In the genomic region with DNA sequence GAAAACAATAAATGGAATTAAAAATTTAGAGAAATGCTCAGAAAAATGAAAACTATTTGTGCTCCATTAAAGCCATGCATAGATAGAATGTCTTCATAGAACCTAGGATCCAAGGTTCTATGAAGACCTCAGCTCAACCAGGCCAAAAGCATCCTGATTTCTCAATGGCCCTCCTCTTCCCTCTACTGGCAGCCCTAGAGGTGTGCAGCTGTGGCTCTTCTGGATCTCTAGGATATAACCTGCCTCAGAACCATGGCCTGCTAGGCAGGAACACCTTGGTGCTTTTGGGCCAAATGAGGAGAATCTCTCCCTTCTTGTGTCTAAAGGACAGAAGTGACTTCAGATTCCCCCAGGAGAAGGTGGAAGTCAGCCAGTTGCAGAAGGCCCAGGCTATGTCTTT, we compare ENCODE assay signal across 8 cellular contexts. TPM values are rescaled to one million over a fixed set of nuclear protein-coding genes. Genes with fewer than 3 reads are reported as not detected.
DNase-seq lines count a peak whose midpoint lies in the region; ATAC-seq and TF ChIP-seq lines count a peak whose summit lies in the region.

No MANE protein-coding gene starts in this region.

- no peak overlapping the region for H4K8ac ChIP-seq in mesendoderm (ENCODE audit: low read depth, low read length)

- H3K9ac ChIP-seq in mesendoderm (ENCODE audit: low read length), result no peak overlapping the region

- no peak overlapping the region for H3K4ac ChIP-seq in mesendoderm (ENCODE audit: low read depth, low read length)

- H2BK5ac ChIP-seq in mesendoderm (ENCODE audit: low read length), result no peak overlapping the region

- DNase-seq in AG08395 (ENCODE audit: low spot score), result peak; percentile 59
- DNase-seq in NCI-H460 (ENCODE audit: extremely low read depth, low read depth), result peak; percentile 22
- peak; percentile 52 to 56 for DNase-seq in cardiac fibroblast (ENCODE audit: low read depth in 2 of 2)
- DNase-seq in mesendoderm, result peak; percentile 72
- DNase-seq in stimulated activated CD8-positive, alpha-beta memory T cell treated with anti-CD3 and anti-CD28 coated beads, Interleukin-4, amount 100 ng/mL, for 48 hours, result no peak

- no peaks in the 10 kb centered on the region for H3K36me3 ChIP-seq in mesendoderm (ENCODE audit: control insufficient read depth, insufficient read depth, low read length)

- H2BK120ac ChIP-seq in mesendoderm (ENCODE audit: low read depth, low read length), result no peak overlapping the region

- H3K27me3 ChIP-seq in mesendoderm (ENCODE audit: insufficient read depth, low read length, poor library complexity), result no peaks in the 10 kb centered on the region

- no peak overlapping the region for H3K56ac ChIP-seq in mesendoderm (ENCODE audit: low read length)

- H2AK5ac ChIP-seq in mesendoderm (ENCODE audit: low read length), result no peak overlapping the region

- H3K4me1 ChIP-seq in mesendoderm (ENCODE audit: control insufficient read depth, low read depth, low read length), result no peaks in the 10 kb centered on the region

- no peak overlapping the region for H2BK15ac ChIP-seq in mesendoderm (replicated peaks; ENCODE audit: low read depth)

- H3K79me2 ChIP-seq in mesendoderm (ENCODE audit: control insufficient read depth, insufficient read depth, low read length), result no peaks in the 10 kb centered on the region

- TF ChIP-seq CTCF in GM12874 (IDR thresholded peaks at IDR 0.05; ENCODE audit: insufficient read depth, low read depth, low read length), result peak; percentile 76
- TF ChIP-seq CTCF in cardiac fibroblast (IDR thresholded peaks at IDR 0.05; ENCODE audit: low read depth, low read length), result peak; percentile 80

- no peaks in the 10 kb centered on the region for H3K79me1 ChIP-seq in mesendoderm (ENCODE audit: low read length)

- H3K4me3 ChIP-seq in cardiac fibroblast (replicated peaks in 1 of 2; ENCODE audit: low read depth in 2 of 2, low read length in 2 of 2), result no peak overlapping the region
- no peak overlapping the region for H3K4me3 ChIP-seq in mesendoderm (ENCODE audit: low read length)

- no peak overlapping the region for H3K18ac ChIP-seq in mesendoderm (ENCODE audit: low read length)

- H3K27ac ChIP-seq in mesendoderm (ENCODE audit: low read depth, low read length), result no peak overlapping the region

- no peak overlapping the region for H3K4me2 ChIP-seq in mesendoderm (ENCODE audit: low read length)

- H4K5ac ChIP-seq in mesendoderm (ENCODE audit: low read length), result no peak overlapping the region

- ATAC-seq in HG02763 (IDR thresholded peaks at IDR 0.05; ENCODE audit: unreplicated experiment) (peak; percentile 67), HG02970 (IDR thresholded peaks at IDR 0.05; ENCODE audit: low FRiP score, unreplicated experiment) (no peak)

- no peak overlapping the region for H3K23ac ChIP-seq in mesendoderm (ENCODE audit: low read length)

RNA-seq across cellular contexts. Expression of a gene that starts 15.1 kb away (rescaled TPM):
- total RNA-seq in NCI-H460 (2014; rRNA removed; shearing (Covaris generic)), result not detected in 2 replicates
- not detected in 2 replicates for polyA plus RNA-seq in NCI-H460 (2014; cell fraction: nucleus; rRNA removed)
- not detected for polyA plus RNA-seq in mesendoderm (2013, experiment 1 of 2)
- not detected for polyA plus RNA-seq in mesendoderm (2013, experiment 2 of 2)

RNA-seq across cellular contexts. Expression of a gene that starts 26.8 kb away (rescaled TPM):
- total RNA-seq in NCI-H460 (2014; rRNA removed; shearing (Covaris generic)), result 0.38 and 0.87 TPM in 2 replicates
- 1.3 and 6.2 TPM in 2 replicates for polyA plus RNA-seq in NCI-H460 (2014; cell fraction: nucleus; rRNA removed)
- 0.07 TPM for polyA plus RNA-seq in mesendoderm (2013, experiment 1 of 2)
- 0.06 TPM for polyA plus RNA-seq in mesendoderm (2013, experiment 2 of 2)

RNA-seq across cellular contexts. Expression of a gene that starts 46.4 kb away (rescaled TPM):
- not detected in 2 replicates for total RNA-seq in NCI-H460 (2014; rRNA removed; shearing (Covaris generic))
- polyA plus RNA-seq in NCI-H460 (2014; cell fraction: nucleus; rRNA removed), result not detected in 2 replicates
- polyA plus RNA-seq in mesendoderm (2013, experiment 1 of 2), result not detected
- not detected for polyA plus RNA-seq in mesendoderm (2013, experiment 2 of 2)
